In genomic region chr12:93785262-93786010, GRCh38 we compare ENCODE assay signal across 8 cellular contexts.
DNase-seq lines count a peak whose midpoint lies in the region; ATAC-seq and TF ChIP-seq lines count a peak whose summit lies in the region.

No MANE protein-coding gene starts in this region.

- H3K4me3 ChIP-seq in Peyer's patch: no peak overlapping the region

- no peaks in the 10 kb centered on the region for H3K9me3 ChIP-seq in Peyer's patch

- no peak for TF ChIP-seq POLR2A in Peyer's patch (IDR thresholded peaks at IDR 0.05)

- no peak for TF ChIP-seq CTCF in Peyer's patch (IDR thresholded peaks at IDR 0.05)

- H3K4me1 ChIP-seq in Peyer's patch: peaks cover 0 to 15% (median 2%) of the 10 kb centered on the region in 4 donors

- DNase-seq in GM04504 (ENCODE audit: low read depth): peak; percentile 84
- DNase-seq in Peyer's patch: peak in 1 of 3 donors; percentile 79
- DNase-seq in amniotic stem cell (lab: John Stamatoyannopoulos, UW): peak; percentile 76
- DNase-seq in iPS-NIHi11 (ENCODE audit: low spot score): peak; percentile 41
- DNase-seq in stimulated activated CD4-positive, alpha-beta T cell treated with anti-CD3 and anti-CD28 coated beads, Interleukin-12 subunit alpha, Interleukin-12 subunit beta, amount 100 ng/mL, for 48 hours (ENCODE audit: low read depth in 2 of 3, low spot score in 1 of 3): peak; percentile 34 to 43 (median 40)

- H3K27ac ChIP-seq in Peyer's patch: peak overlapping the region; percentile 38 to 70 (median 48)

- no peaks in the 10 kb centered on the region for H3K27me3 ChIP-seq in Peyer's patch

- H3K36me3 ChIP-seq in Peyer's patch: no peaks in the 10 kb centered on the region

- ATAC-seq in HG03159 (IDR thresholded peaks at IDR 0.05; ENCODE audit: unreplicated experiment) (no peak), HG03571 (IDR thresholded peaks at IDR 0.05; ENCODE audit: unreplicated experiment) (no peak), GM18858 (IDR thresholded peaks at IDR 0.05; ENCODE audit: unreplicated experiment) (no peak)
